ENCODE assay signal across 8 cellular contexts in genomic region chr13:78609464-78610205, GRCh38. TPM values are rescaled to one million over a fixed set of nuclear protein-coding genes. Genes with fewer than 3 reads are reported as not detected.
DNase-seq lines count a peak whose midpoint lies in the region; ATAC-seq, FAIRE-seq and TF ChIP-seq lines count a peak whose summit lies in the region.

No MANE protein-coding gene starts in this region.

- WGBS in thyroid gland, 2 donors = 20 to 28% methylated on average over 16 to 22 of the region's 33 CpGs

- no peak for TF ChIP-seq CTCF in astrocyte (IDR thresholded peaks at IDR 0.05; ENCODE audit: insufficient read depth, low read depth, low read length)
- no peak for TF ChIP-seq CTCF in thyroid gland (IDR thresholded peaks at IDR 0.05)

- peaks cover 5% of the 10 kb centered on the region for H4K20me1 ChIP-seq in astrocyte (ENCODE audit: insufficient read depth, low read length)

- H3K9me3 Mint-ChIP-seq in activated CD4-positive, alpha-beta T cell treated with anti-CD3 and anti-CD28 coated beads, Interleukin-2, amount 10 ng/mL, durations not matched to agents 7 days and 5 days = no peaks in the 10 kb centered on the region
- peaks cover 18% of the 10 kb centered on the region for H3K9me3 Mint-ChIP-seq in astrocyte (ENCODE audit: unreplicated experiment)

- no peak overlapping the region for H3K27ac Mint-ChIP-seq in activated CD4-positive, alpha-beta T cell treated with anti-CD3 and anti-CD28 coated beads, Interleukin-2, amount 10 ng/mL, durations not matched to agents 7 days and 5 days
- no peak overlapping the region for H3K27ac Mint-ChIP-seq in astrocyte (ENCODE audit: unreplicated experiment)

- H3K27ac ChIP-seq in astrocyte (ENCODE audit: low read depth, low read length) = no peak overlapping the region
- no peak overlapping the region for H3K27ac ChIP-seq in thyroid gland

- H3K9me3 ChIP-seq in astrocyte (ENCODE audit: insufficient read depth, low read depth, low read length) = peaks cover 5% of the 10 kb centered on the region
- H3K9me3 ChIP-seq in thyroid gland = no peaks in the 10 kb centered on the region

- peaks cover 3% of the 10 kb centered on the region for H3K4me1 ChIP-seq in astrocyte (ENCODE audit: insufficient read depth, low read length)
- H3K4me1 ChIP-seq in thyroid gland = peaks cover 18% of the 10 kb centered on the region in 2 donors

- no peaks in the 10 kb centered on the region for H3K36me3 ChIP-seq in astrocyte (ENCODE audit: insufficient read depth, low read length)
- no peaks in the 10 kb centered on the region for H3K36me3 ChIP-seq in thyroid gland

- CTCF ChIA-PET in activated CD4-positive, alpha-beta T cell treated with anti-CD3 and anti-CD28 coated beads, Interleukin-2, amount 10 ng/mL, durations not matched to agents 7 days and 5 days (lab: Charles Lee) = no interaction called here

- TF ChIP-seq POLR2A in thyroid gland (IDR thresholded peaks at IDR 0.05) = no peak

- H3K79me2 ChIP-seq in astrocyte (ENCODE audit: insufficient read depth, low read length) = no peaks in the 10 kb centered on the region

- H3K4me3 ChIP-seq in astrocyte (ENCODE audit: insufficient read depth, low read depth, low read length) (peak overlapping the region; percentile 57), thyroid gland (replicated peaks in 1 of 3) (peak overlapping the region in 2 of 3 donors; percentile 38 to 47)

- ATAC-seq in left lobe of liver (peak; percentile 75), GM18907 (IDR thresholded peaks at IDR 0.05; ENCODE audit: unreplicated experiment) (no peak)

- H3K27me3 ChIP-seq in astrocyte (ENCODE audit: insufficient read depth, low read length) (peaks cover 64% of the 10 kb centered on the region), thyroid gland (peaks cover 54% of the 10 kb centered on the region)

- no peak for FAIRE-seq in astrocyte (lab: Jason Lieb, UNC)

- H3K36me3 Mint-ChIP-seq in activated CD4-positive, alpha-beta T cell treated with anti-CD3 and anti-CD28 coated beads, Interleukin-2, amount 10 ng/mL, durations not matched to agents 7 days and 5 days (ENCODE audit: low read depth) = peaks cover 3% of the 10 kb centered on the region
- H3K36me3 Mint-ChIP-seq in astrocyte (ENCODE audit: low read depth, unreplicated experiment) = peaks cover 2% of the 10 kb centered on the region

- POLR2A ChIA-PET in activated CD4-positive, alpha-beta T cell treated with anti-CD3 and anti-CD28 coated beads, Interleukin-2, amount 10 ng/mL, durations not matched to agents 7 days and 5 days (lab: Charles Lee) = no interaction called here

- intact Hi-C loops in thyroid gland (cut with DNase I) = loop anchor here (10.0 kb wide), 1 partner anchor 45 kb away; the partner anchor contains the start of gene OBI1

- H3K9ac ChIP-seq in astrocyte (ENCODE audit: low read length) = no peak overlapping the region

- DNase-seq in activated CD4-positive, alpha-beta T cell treated with anti-CD3 and anti-CD28 coated beads, Interleukin-2, amount 10 ng/mL, durations not matched to agents 7 days and 5 days = no peak
- no peak for DNase-seq in activated CD4-positive, alpha-beta T cell treated with anti-CD3 and anti-CD28 coated beads, Interleukin-2, amount 50 U/mL, for 1 hour
- DNase-seq in astrocyte (ENCODE audit: low read depth) (no peak), left lobe of liver (ENCODE audit: low spot score) (no peak), thyroid gland (no peak), NCI-H2107 (lab: John Stamatoyannopoulos, UW) (no peak), AG08395 (ENCODE audit: low spot score) (no peak)

- H3K27me3 Mint-ChIP-seq in activated CD4-positive, alpha-beta T cell treated with anti-CD3 and anti-CD28 coated beads, Interleukin-2, amount 10 ng/mL, durations not matched to agents 7 days and 5 days = peaks cover 73% of the 10 kb centered on the region
- H3K27me3 Mint-ChIP-seq in astrocyte (ENCODE audit: low read depth, unreplicated experiment) = peaks cover 68% of the 10 kb centered on the region

- H2AFZ ChIP-seq in astrocyte (ENCODE audit: low read depth, low read length) = peak overlapping the region; percentile 44

- H3K4me2 ChIP-seq in astrocyte (ENCODE audit: low read length) = peak overlapping the region; percentile 85

- H3K4me3 Mint-ChIP-seq in activated CD4-positive, alpha-beta T cell treated with anti-CD3 and anti-CD28 coated beads, Interleukin-2, amount 10 ng/mL, durations not matched to agents 7 days and 5 days = peak overlapping the region; percentile 67
- H3K4me3 Mint-ChIP-seq in astrocyte (ENCODE audit: unreplicated experiment) = peak overlapping the region; percentile 79

- peaks cover 6% of the 10 kb centered on the region for H3K4me1 Mint-ChIP-seq in activated CD4-positive, alpha-beta T cell treated with anti-CD3 and anti-CD28 coated beads, Interleukin-2, amount 10 ng/mL, durations not matched to agents 7 days and 5 days
- no peaks in the 10 kb centered on the region for H3K4me1 Mint-ChIP-seq in astrocyte (ENCODE audit: low read depth, unreplicated experiment)

RNA-seq across cellular contexts. Expression of gene POU4F1, which starts 6.3 kb away (rescaled TPM):
- under 1 TPM; 0.17 to 0.20 TPM for total RNA-seq in activated CD4-positive, alpha-beta T cell treated with anti-CD3 and anti-CD28 coated beads, Interleukin-2, amount 10 ng/mL, durations not matched to agents 7 days and 5 days
- total RNA-seq in astrocyte = not detected in 2 replicates
- not detected for total RNA-seq in left lobe of liver
- total RNA-seq in thyroid gland = not detected

RNA-seq across cellular contexts. Expression of gene OBI1, which starts 49.3 kb away (rescaled TPM):
- total RNA-seq in activated CD4-positive, alpha-beta T cell treated with anti-CD3 and anti-CD28 coated beads, Interleukin-2, amount 10 ng/mL, durations not matched to agents 7 days and 5 days = 10 to 100 TPM; 19.9 to 22.2 TPM
- total RNA-seq in astrocyte (12.8 and 13.2 TPM in 2 replicates), left lobe of liver (2.2 TPM), thyroid gland (10 to 100 TPM; 10.1 to 17.3 (median 13.5) TPM)
